Comparison of ENCODE assay signal across 12 cellular contexts in the genomic region with DNA sequence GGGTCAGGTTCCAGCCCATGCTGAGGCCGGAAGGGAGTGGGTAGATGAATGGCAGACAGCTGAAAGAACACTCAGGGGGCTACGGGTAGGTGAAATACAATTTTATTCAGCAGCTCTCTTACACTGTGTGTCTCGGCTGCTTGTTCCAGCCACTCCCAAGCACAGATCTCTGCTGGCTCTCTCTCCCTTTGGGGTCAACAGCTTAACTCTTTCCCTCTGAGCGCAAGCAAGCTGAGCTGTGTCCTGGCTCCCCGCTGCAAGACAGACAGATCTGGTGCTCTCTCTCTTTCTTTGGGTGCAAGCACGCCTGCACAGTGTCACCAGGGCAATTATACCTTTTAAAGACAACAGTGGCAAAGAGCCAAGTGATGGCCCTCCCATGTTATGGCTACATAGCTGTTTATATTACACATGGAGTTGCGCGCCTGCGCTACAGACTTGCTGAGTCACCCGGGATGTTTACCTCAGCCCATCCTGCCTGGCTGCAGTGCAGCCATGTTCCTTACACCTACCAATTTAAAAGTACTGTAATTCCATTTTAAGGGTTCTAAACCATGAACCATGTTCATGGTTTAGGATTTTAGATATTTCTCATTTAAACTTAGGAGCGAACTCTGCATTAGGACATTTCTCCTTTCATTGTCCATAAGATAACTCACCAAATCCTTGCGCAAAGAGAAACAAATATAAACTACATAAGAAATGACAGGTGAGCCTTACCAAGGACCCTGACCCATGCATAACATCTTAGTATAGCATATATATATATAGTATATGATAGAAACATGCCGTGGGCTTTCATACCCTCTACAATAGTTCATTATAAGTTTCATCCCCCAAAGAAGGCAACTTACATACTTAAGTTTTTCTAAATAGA.
A peak's percentile ranks its signal among the peaks of the same experiment; 100 is the strongest.
DNase-seq lines count a peak whose midpoint lies in the region; TF ChIP-seq lines count a peak whose summit lies in the region.
"Had no signal": no experiment of that assay in that cellular context is flagged by ENCODE, and none has a peak within 500 bp of the region (broad histone marks: within the 10 kb centered on the region; RNA-seq: fewer than 3 reads in every experiment).

No MANE protein-coding gene starts in this region.

- TF ChIP-seq CTCF in fibroblast of villous mesenchyme (IDR thresholded peaks at IDR 0.05; ENCODE audit: insufficient read depth, low read depth, low read length) (no peak), GM10266 (IDR thresholded peaks at IDR 0.05; ENCODE audit: control insufficient read depth, insufficient read depth, low read depth, missing control alignments) (no peak)

- DNase-seq in A172 (ENCODE audit: low spot score) (peak; percentile 38), fibroblast of villous mesenchyme (ENCODE audit: low read depth) (peak; percentile 91), GDM1 (lab: John Stamatoyannopoulos, UW) (no peak), GM10266 (ENCODE audit: extremely low spot score) (no peak), NCI-H187 treated with DMSO at 0.1 percent for 48 hours (lab: John Stamatoyannopoulos, UW) (no peak)
- no peak for DNase-seq in stimulated activated CD4-positive, alpha-beta T cell treated with anti-CD3 and anti-CD28 coated beads, Interleukin-15, amount 100 ng/mL, for 24 hours
- DNase-seq: activated CD4-positive, CD25-positive, alpha-beta regulatory T cell treated with anti-CD3 and anti-CD28 coated beads, Interleukin-2, amount 50 U/mL, for 72 hours; mammary epithelial cell; NCI-H524 had no signal

- H3K36me3 ChIP-seq in HUES64 (ENCODE audit: insufficient read depth, low read length), result no peaks in the 10 kb centered on the region
- H3K36me3 ChIP-seq: suprapubic skin had no signal

- H3K4me3 ChIP-seq in HUES64 (ENCODE audit: low read length) (no peak overlapping the region), fibroblast of villous mesenchyme (ENCODE audit: low read depth, low read length) (no peak overlapping the region)
- H3K4me3 ChIP-seq: suprapubic skin had no signal

- WGBS in HUES64, result 83% methylated on average over 13 of the region's 13 CpGs

- H3K27me3 ChIP-seq in HUES64 (ENCODE audit: insufficient read depth, low read length), result no peaks in the 10 kb centered on the region
- H3K27me3 ChIP-seq: suprapubic skin had no signal

- peak overlapping the region; percentile 32 for H3K9ac ChIP-seq in HUES64 (ENCODE audit: low read depth, low read length)

- H3K27ac ChIP-seq in HUES64 (ENCODE audit: low read depth, low read length), result no peak overlapping the region
- H3K27ac ChIP-seq: suprapubic skin had no signal

- H3K9me3 ChIP-seq in HUES64 (ENCODE audit: insufficient read depth, low read depth, low read length), result no peaks in the 10 kb centered on the region
- H3K9me3 ChIP-seq: suprapubic skin had no signal

- peaks cover 42% of the 10 kb centered on the region for H3K4me1 ChIP-seq in HUES64 (ENCODE audit: insufficient read depth, low read length)

TF ChIP-seq in PFSK-1, 5 proteins besides CTCF, POLR2A, EP300 and RAD21:
- no peak for TF ChIP-seq POLR2AphosphoS5 (IDR thresholded peaks at IDR 0.05; ENCODE audit: low read depth, low read length)
- TF ChIP-seq FOXP2 (optimal IDR thresholded peaks at IDR 0.05; ENCODE audit: borderline replicate concordance, extremely low read depth, extremely low read length, insufficient read depth), result peak; percentile 94

Comparison
In these comparisons a context has a peak if more than half of its experiments do, and no peak if none do; other contexts are left out.
1. DNase-seq: peak in A172 (single experiment) and fibroblast of villous mesenchyme (single experiment); none in GDM1 (single experiment), GM10266 (single experiment), stimulated activated CD4-positive, alpha-beta T cell treated with anti-CD3 and anti-CD28 coated beads, Interleukin-15, amount 100 ng/mL, for 24 hours (single experiment) and NCI-H187 treated with DMSO at 0.1 percent for 48 hours (single experiment).